In genomic region chr4:87220094-87220831, GRCh38 we compare ENCODE assay signal across 8 cellular contexts. TPM values are rescaled to one million over a fixed set of nuclear protein-coding genes. Genes with fewer than 3 reads are reported as not detected.
A peak's percentile ranks its signal among the peaks of the same experiment; 100 is the strongest.
DNase-seq lines count a peak whose midpoint lies in the region; ATAC-seq lines count a peak whose summit lies in the region.

KLHL8 (minus strand) TSS chr4:87220618; CDS start chr4:87195539, 25,079 bp downstream.

- H3K9me3 ChIP-seq in endocrine pancreas (ENCODE audit: control insufficient read depth, low read length) (no peaks in the 10 kb centered on the region), mesodermal cell (ENCODE audit: control insufficient read depth, low read length) (no peaks in the 10 kb centered on the region)

- 0 to 1% methylated on average over 42 to 54 of the region's 70 CpGs for WGBS in mesodermal cell (ENCODE audit: insufficient coverage in 2 of 2), 2 experiments

- H3K4me3 ChIP-seq in endocrine pancreas (ENCODE audit: control insufficient read depth, insufficient read depth, low read length) (peak within 1 kb of the TSS; percentile 97), mesodermal cell (ENCODE audit: extremely low read depth, insufficient read depth, low read length, poor library complexity, severe bottlenecking) (peak within 1 kb of the TSS; percentile 88)

- H3K9ac ChIP-seq in endocrine pancreas (ENCODE audit: control insufficient read depth, insufficient read depth, low read length): peak within 1 kb of the TSS; percentile 91

- no peaks in the 10 kb centered on the region for H3K36me3 ChIP-seq in endocrine pancreas (ENCODE audit: control insufficient read depth, insufficient read depth, low read length)
- H3K36me3 ChIP-seq in mesodermal cell (ENCODE audit: control insufficient read depth, insufficient read depth, low read length): no peaks in the 10 kb centered on the region

- DNase-seq in COLO668 (lab: John Stamatoyannopoulos, UW; ENCODE audit: unreplicated experiment): peak; percentile 94
- DNase-seq in HK-2 (ENCODE audit: unreplicated experiment): peak; percentile 86
- peak; percentile 79 to 88 for DNase-seq in NOMO-1 (lab: John Stamatoyannopoulos, UW; ENCODE audit: unreplicated experiment in 2 of 2)
- DNase-seq in activated CD8-positive, alpha-beta memory T cell treated with anti-CD3 and anti-CD28 coated beads, Interleukin-2, amount 50 U/mL, for 1 hour (ENCODE audit: extremely low read depth): peak; percentile 36
- DNase-seq in stimulated activated CD8-positive, alpha-beta memory T cell treated with anti-CD3 and anti-CD28 coated beads, Interleukin-15, amount 100 ng/mL, for 48 hours (ENCODE audit: low read depth in 2 of 2): peak; percentile 86 to 87

- H3K27ac ChIP-seq in mesodermal cell (ENCODE audit: low read depth, low read length, severe bottlenecking): peak within 1 kb of the TSS; percentile 93

- no peaks in the 10 kb centered on the region for H3K27me3 ChIP-seq in endocrine pancreas (ENCODE audit: control insufficient read depth, insufficient read depth, low read length)

- peak; percentile 91 for ATAC-seq in GM19455 (IDR thresholded peaks at IDR 0.05; ENCODE audit: unreplicated experiment)

- H3K4me1 ChIP-seq in endocrine pancreas (ENCODE audit: control insufficient read depth, insufficient read depth, low read length) (peaks cover 4% of the 10 kb centered on the region), mesodermal cell (ENCODE audit: control insufficient read depth, insufficient read depth, low read length, poor library complexity, severe bottlenecking) (peaks cover 6% of the 10 kb centered on the region)

RNA-seq across cellular contexts. Expression of gene KLHL8, which starts in this region (rescaled TPM):
- polyA plus RNA-seq in mesodermal cell (2013, experiment 1 of 2): 6.9 TPM
- polyA plus RNA-seq in mesodermal cell (2013, experiment 2 of 2): 6.4 TPM

Comparison
In these comparisons a context has a peak if more than half of its experiments do, and no peak if none do; other contexts are left out.
1. Peak in every context shown above with its lines: DNase-seq, ATAC-seq, H3K4me3 ChIP-seq and H3K27ac ChIP-seq.
2. DNase-seq: peak in every context shown above with its lines; median percentile 94 in COLO668; 86 in stimulated activated CD8-positive, alpha-beta memory T cell treated with anti-CD3 and anti-CD28 coated beads, Interleukin-15, amount 100 ng/mL, for 48 hours; 86 in HK-2; 84 in NOMO-1; 36 in activated CD8-positive, alpha-beta memory T cell treated with anti-CD3 and anti-CD28 coated beads, Interleukin-2, amount 50 U/mL, for 1 hour.